In genomic region chr22:42720263-42721044, GRCh38 we compare ENCODE assay signal across 8 cellular contexts. TPM values are rescaled to one million over a fixed set of nuclear protein-coding genes. Genes with fewer than 3 reads are reported as not detected.
DNase-seq lines count a peak whose midpoint lies in the region; ATAC-seq and TF ChIP-seq lines count a peak whose summit lies in the region.

A4GALT (minus strand) TSS chr22:42720870; CDS start chr22:42693951, 26,919 bp downstream.

- ATAC-seq in left colon (peak; percentile 61), GM21381 (IDR thresholded peaks at IDR 0.05; ENCODE audit: unreplicated experiment) (no peak)

- H3K9ac ChIP-seq in HUES64 (ENCODE audit: low read depth, low read length), result peak within 1 kb of the TSS; percentile 56

- WGBS in HUES64, result under 1% methylated on average over 104 of the region's 104 CpGs
- WGBS in stomach, 5 donors, result 0 to 1% (median 1%) methylated on average over 15 to 104 of the region's 104 CpGs

- no peaks in the 10 kb centered on the region for H3K9me3 ChIP-seq in CD8-positive, alpha-beta memory T cell (ENCODE audit: low read length)
- no peaks in the 10 kb centered on the region for H3K9me3 ChIP-seq in HUES64 (ENCODE audit: insufficient read depth, low read depth, low read length)
- H3K9me3 ChIP-seq in breast epithelium, result no peaks in the 10 kb centered on the region
- no peaks in the 10 kb centered on the region for H3K9me3 ChIP-seq in stomach

- peak within 1 kb of the TSS; percentile 62 to 86 (median 74) for H3K4me3 Mint-ChIP-seq in CD8-positive, alpha-beta memory T cell

- no peak for DNase-seq in CD8-positive, alpha-beta memory T cell
- no peak for DNase-seq in breast epithelium (ENCODE audit: low spot score in 2 of 2)
- DNase-seq in left colon, result no peak
- DNase-seq in stomach, result no peak
- no peak for DNase-seq in 8988T
- no peak for DNase-seq in SIG-M5 (lab: John Stamatoyannopoulos, UW)

- POLR2A ChIA-PET in CD8-positive, alpha-beta memory T cell (lab: Charles Lee), result no interaction called here

- peaks cover 42 to 67% of the 10 kb centered on the region in 2 donors for H3K27me3 Mint-ChIP-seq in CD8-positive, alpha-beta memory T cell

- peaks cover 0 to 3% (median 0%) of the 10 kb centered on the region in 5 donors for H3K9me3 Mint-ChIP-seq in CD8-positive, alpha-beta memory T cell

- H3K4me1 ChIP-seq in CD8-positive, alpha-beta memory T cell (ENCODE audit: insufficient read depth, low read length), result no peaks in the 10 kb centered on the region
- peaks cover 13% of the 10 kb centered on the region for H3K4me1 ChIP-seq in HUES64 (ENCODE audit: insufficient read depth, low read length)
- H3K4me1 ChIP-seq in breast epithelium, result peaks cover 4 to 6% of the 10 kb centered on the region in 2 donors
- peaks cover 23 to 57% (median 48%) of the 10 kb centered on the region in 4 donors for H3K4me1 ChIP-seq in stomach

- no peak within 1 kb of the TSS for H3K27ac ChIP-seq in CD8-positive, alpha-beta memory T cell (ENCODE audit: low read depth, low read length)
- H3K27ac ChIP-seq in HUES64 (ENCODE audit: low read depth, low read length), result no peak within 1 kb of the TSS
- H3K27ac ChIP-seq in breast epithelium, result peak within 1 kb of the TSS; percentile 55 to 85
- H3K27ac ChIP-seq in stomach, result peak within 1 kb of the TSS; percentile 68 to 93 (median 91)

- no peaks in the 10 kb centered on the region for H3K36me3 Mint-ChIP-seq in CD8-positive, alpha-beta memory T cell

- peak within 1 kb of the TSS in 1 of 8 donors; percentile 59 for H3K27ac Mint-ChIP-seq in CD8-positive, alpha-beta memory T cell

- CTCF ChIA-PET in CD8-positive, alpha-beta memory T cell (lab: Charles Lee), result no interaction called here

- TF ChIP-seq CTCF in breast epithelium (IDR thresholded peaks at IDR 0.05), result no peak
- TF ChIP-seq CTCF in stomach (IDR thresholded peaks at IDR 0.05), result no peak

- H3K27me3 ChIP-seq in CD8-positive, alpha-beta memory T cell (ENCODE audit: insufficient read depth, low read length, poor library complexity, severe bottlenecking), result peaks cover 15% of the 10 kb centered on the region
- H3K27me3 ChIP-seq in HUES64 (ENCODE audit: insufficient read depth, low read length) (peaks cover 40% of the 10 kb centered on the region), breast epithelium (peaks cover 0 to 5% of the 10 kb centered on the region in 2 donors), stomach (peaks cover 0 to 43% (median 14%) of the 10 kb centered on the region in 3 donors)

- no peak within 1 kb of the TSS for H3K4me3 ChIP-seq in CD8-positive, alpha-beta memory T cell (ENCODE audit: low read length)
- H3K4me3 ChIP-seq in HUES64 (ENCODE audit: low read length) (peak within 1 kb of the TSS; percentile 66), breast epithelium (peak within 1 kb of the TSS; percentile 62 to 98 (median 82)), stomach (peak within 1 kb of the TSS; percentile 84 to 91 (median 88))

- peaks cover 6 to 20% (median 16%) of the 10 kb centered on the region in 3 donors for H3K4me1 Mint-ChIP-seq in CD8-positive, alpha-beta memory T cell

- no peaks in the 10 kb centered on the region for H3K36me3 ChIP-seq in CD8-positive, alpha-beta memory T cell (ENCODE audit: insufficient read depth, low read length)
- no peaks in the 10 kb centered on the region for H3K36me3 ChIP-seq in HUES64 (ENCODE audit: insufficient read depth, low read length)
- H3K36me3 ChIP-seq in breast epithelium, result no peaks in the 10 kb centered on the region
- H3K36me3 ChIP-seq in stomach, result no peaks in the 10 kb centered on the region

- TF ChIP-seq POLR2A in breast epithelium (IDR thresholded peaks at IDR 0.05) (no peak), stomach (IDR thresholded peaks at IDR 0.05) (no peak)

- intact Hi-C loops in breast epithelium (cut with DNase I; ENCODE audit: low total_unique reads) (no loop called here), left colon (cut with DNase I, micrococcal nuclease) (no loop called here), stomach (cut with DNase I; ENCODE audit: low total_unique reads) (no loop called here)

- no peak for TF ChIP-seq EP300 in stomach (IDR thresholded peaks at IDR 0.05)

RNA-seq across cellular contexts. Expression of gene A4GALT, which starts in this region (rescaled TPM):
- total RNA-seq in CD8-positive, alpha-beta memory T cell, result not detected
- polyA plus RNA-seq in CD8-positive, alpha-beta memory T cell, result not detected
- 3.7 TPM for polyA plus RNA-seq in HUES64 (2013, experiment 1 of 2)
- polyA plus RNA-seq in HUES64 (2013, experiment 2 of 2), result 5.1 TPM
- total RNA-seq in breast epithelium (10 to 100 TPM in 2 of 3 donors, 1 to 10 TPM in 1; 6.6 to 32.8 (median 22.9) TPM), left colon (1 to 10 TPM; 5.1 to 6.3 TPM), stomach (10 to 100 TPM in 3 of 5 donors, 1 to 10 TPM in 2; 3.2 to 59.4 (median 13.3) TPM)
- 10 to 100 TPM; 20.9 to 28.9 (median 23.9) TPM for polyA plus RNA-seq in stomach

Comparison
In these comparisons a context has a peak if more than half of its experiments do, and no peak if none do; other contexts are left out.
1. RNA of gene A4GALT (total RNA-seq): 6.6 to 32.8 TPM in breast epithelium, 3.2 to 59.4 TPM in stomach and 5.1 to 6.3 TPM in left colon; not detected in CD8-positive, alpha-beta memory T cell; every median in the first group is over 4 times any median in the second.
2. RNA of gene A4GALT (polyA plus RNA-seq): 20.9 to 28.9 TPM in stomach; not detected in CD8-positive, alpha-beta memory T cell (single experiment); every median in the first group is over 10 times any median in the second.
3. H3K27ac ChIP-seq: peak in breast epithelium (2 of 2) and stomach (5 of 5); none in CD8-positive, alpha-beta memory T cell (single experiment) and HUES64 (single experiment).